1 cellular context compared by ENCODE assay signal in the genomic region with DNA sequence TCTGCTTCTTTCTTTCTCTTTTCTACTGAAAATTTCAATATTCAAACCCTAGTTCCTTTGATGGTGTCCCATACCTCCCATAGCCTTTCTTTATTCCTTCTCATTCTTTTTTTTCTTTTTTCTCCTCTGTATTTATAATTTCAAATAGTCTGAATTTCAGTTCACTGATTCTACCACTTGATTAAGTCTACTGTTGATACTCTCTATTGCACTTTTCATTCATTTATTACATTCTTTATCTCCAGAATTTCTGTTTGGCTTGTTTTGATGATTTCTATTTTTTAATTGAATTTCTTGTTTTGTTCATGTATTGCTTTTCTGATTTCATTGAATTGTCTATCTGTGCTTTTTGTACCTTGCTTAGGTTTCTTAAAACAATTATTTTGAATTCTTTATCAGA.
A peak's percentile ranks its signal among the peaks of the same experiment; 100 is the strongest.
TF ChIP-seq lines count a peak whose summit lies in the region.

No MANE protein-coding gene starts in this region.

TF ChIP-seq in HepG2, 621 proteins besides CTCF, POLR2A, EP300 and RAD21:
- TF ChIP-seq, protein P1, sequence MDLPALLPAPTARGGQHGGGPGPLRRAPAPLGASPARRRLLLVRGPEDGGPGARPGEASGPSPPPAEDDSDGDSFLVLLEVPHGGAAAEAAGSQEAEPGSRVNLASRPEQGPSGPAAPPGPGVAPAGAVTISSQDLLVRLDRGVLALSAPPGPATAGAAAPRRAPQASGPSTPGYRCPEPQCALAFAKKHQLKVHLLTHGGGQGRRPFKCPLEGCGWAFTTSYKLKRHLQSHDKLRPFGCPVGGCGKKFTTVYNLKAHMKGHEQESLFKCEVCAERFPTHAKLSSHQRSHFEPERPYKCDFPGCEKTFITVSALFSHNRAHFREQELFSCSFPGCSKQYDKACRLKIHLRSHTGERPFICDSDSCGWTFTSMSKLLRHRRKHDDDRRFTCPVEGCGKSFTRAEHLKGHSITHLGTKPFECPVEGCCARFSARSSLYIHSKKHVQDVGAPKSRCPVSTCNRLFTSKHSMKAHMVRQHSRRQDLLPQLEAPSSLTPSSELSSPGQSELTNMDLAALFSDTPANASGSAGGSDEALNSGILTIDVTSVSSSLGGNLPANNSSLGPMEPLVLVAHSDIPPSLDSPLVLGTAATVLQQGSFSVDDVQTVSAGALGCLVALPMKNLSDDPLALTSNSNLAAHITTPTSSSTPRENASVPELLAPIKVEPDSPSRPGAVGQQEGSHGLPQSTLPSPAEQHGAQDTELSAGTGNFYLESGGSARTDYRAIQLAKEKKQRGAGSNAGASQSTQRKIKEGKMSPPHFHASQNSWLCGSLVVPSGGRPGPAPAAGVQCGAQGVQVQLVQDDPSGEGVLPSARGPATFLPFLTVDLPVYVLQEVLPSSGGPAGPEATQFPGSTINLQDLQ (CRISPR knock-in tag; IDR thresholded peaks at IDR 0.05), result no peak
- TF ChIP-seq, protein P2, sequence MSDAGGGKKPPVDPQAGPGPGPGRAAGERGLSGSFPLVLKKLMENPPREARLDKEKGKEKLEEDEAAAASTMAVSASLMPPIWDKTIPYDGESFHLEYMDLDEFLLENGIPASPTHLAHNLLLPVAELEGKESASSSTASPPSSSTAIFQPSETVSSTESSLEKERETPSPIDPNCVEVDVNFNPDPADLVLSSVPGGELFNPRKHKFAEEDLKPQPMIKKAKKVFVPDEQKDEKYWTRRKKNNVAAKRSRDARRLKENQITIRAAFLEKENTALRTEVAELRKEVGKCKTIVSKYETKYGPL (CRISPR knock-in tag; IDR thresholded peaks at IDR 0.05), result no peak
- TF ChIP-seq, protein P3, sequence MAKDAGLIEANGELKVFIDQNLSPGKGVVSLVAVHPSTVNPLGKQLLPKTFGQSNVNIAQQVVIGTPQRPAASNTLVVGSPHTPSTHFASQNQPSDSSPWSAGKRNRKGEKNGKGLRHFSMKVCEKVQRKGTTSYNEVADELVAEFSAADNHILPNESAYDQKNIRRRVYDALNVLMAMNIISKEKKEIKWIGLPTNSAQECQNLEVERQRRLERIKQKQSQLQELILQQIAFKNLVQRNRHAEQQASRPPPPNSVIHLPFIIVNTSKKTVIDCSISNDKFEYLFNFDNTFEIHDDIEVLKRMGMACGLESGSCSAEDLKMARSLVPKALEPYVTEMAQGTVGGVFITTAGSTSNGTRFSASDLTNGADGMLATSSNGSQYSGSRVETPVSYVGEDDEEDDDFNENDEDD (CRISPR knock-in tag; IDR thresholded peaks at IDR 0.05; ENCODE audit: borderline replicate concordance), result no peak
- TF ChIP-seq ZNF160 (CRISPR knock-in tag; IDR thresholded peaks at IDR 0.05) (peak; percentile 99), FOXM1 (CRISPR knock-in tag; IDR thresholded peaks at IDR 0.05) (no peak)
